11 cellular contexts compared by ENCODE assay signal in the genomic region with DNA sequence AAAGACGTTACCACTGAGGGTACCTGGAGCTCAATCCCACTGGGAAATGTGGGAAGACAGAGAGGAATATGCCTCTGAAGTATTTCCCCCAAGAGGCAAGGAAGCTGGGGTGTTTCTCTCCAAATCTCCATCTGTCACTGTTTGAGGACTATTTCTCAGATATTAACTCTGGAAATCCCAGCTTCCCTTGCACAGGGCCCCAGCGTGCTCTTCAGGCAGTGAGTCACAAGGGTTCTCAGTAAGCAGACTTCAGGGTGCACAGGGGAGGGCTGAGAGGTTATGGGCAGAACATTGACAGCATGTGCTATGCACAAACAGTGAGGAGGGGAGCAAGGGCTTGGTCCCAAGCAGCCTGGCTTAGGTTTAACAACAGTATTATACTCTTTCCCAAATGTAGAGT.
DNase-seq lines count a peak whose midpoint lies in the region; ATAC-seq and TF ChIP-seq lines count a peak whose summit lies in the region.
"Had no signal": no experiment of that assay in that cellular context is flagged by ENCODE, and none has a peak within 500 bp of the region (broad histone marks: within the 10 kb centered on the region; RNA-seq: fewer than 3 reads in every experiment).

No MANE protein-coding gene starts in this region.

- ATAC-seq in upper lobe of left lung (ENCODE audit: low FRiP score in 2 of 2) = no peak

- no peak overlapping the region for H3K4me3 Mint-ChIP-seq in activated CD4-positive, alpha-beta T cell treated with anti-CD3 and anti-CD28 coated beads, Interleukin-2, amount 10 ng/mL, durations not matched to agents 24 days and 14 days
- H3K4me3 Mint-ChIP-seq: activated B cell treated with CpG ODN at 0.5 μM for 24 hours had no signal

- no peaks in the 10 kb centered on the region for H3K27me3 ChIP-seq in upper lobe of left lung

- peaks cover 18% of the 10 kb centered on the region for H3K4me1 Mint-ChIP-seq in activated CD4-positive, alpha-beta T cell treated with anti-CD3 and anti-CD28 coated beads, Interleukin-2, amount 10 ng/mL, durations not matched to agents 24 days and 14 days
- H3K4me1 Mint-ChIP-seq: activated B cell treated with CpG ODN at 0.5 μM for 24 hours had no signal

- no peak overlapping the region for H3K27ac Mint-ChIP-seq in activated CD4-positive, alpha-beta T cell treated with anti-CD3 and anti-CD28 coated beads, Interleukin-2, amount 10 ng/mL, durations not matched to agents 24 days and 14 days
- H3K27ac Mint-ChIP-seq: activated B cell treated with CpG ODN at 0.5 μM for 24 hours had no signal

- no peak for TF ChIP-seq EP300 in upper lobe of left lung (IDR thresholded peaks at IDR 0.05)

- TF ChIP-seq POLR2A in upper lobe of left lung (IDR thresholded peaks at IDR 0.05) = no peak

- no peaks in the 10 kb centered on the region for H3K36me3 ChIP-seq in upper lobe of left lung

- intact Hi-C loops in activated CD4-positive, alpha-beta T cell treated with anti-CD3 and anti-CD28 coated beads, Interleukin-2, amount 10 ng/mL, durations not matched to agents 24 days and 14 days (cut with micrococcal nuclease) = loop anchor here (1.0 to 2.0 kb wide), 6 partner anchors 19 to 119 kb away; partner anchors contain the start of gene EED

- H3K4me3 ChIP-seq in choroid plexus epithelial cell (ENCODE audit: low read depth, low read length) (no peak overlapping the region), upper lobe of left lung (no peak overlapping the region)
- H3K4me3 ChIP-seq: lung had no signal

- H3K9me3 Mint-ChIP-seq in activated CD4-positive, alpha-beta T cell treated with anti-CD3 and anti-CD28 coated beads, Interleukin-2, amount 10 ng/mL, durations not matched to agents 24 days and 14 days = peaks cover 6% of the 10 kb centered on the region
- H3K9me3 Mint-ChIP-seq: activated B cell treated with CpG ODN at 0.5 μM for 24 hours had no signal

- H3K9me3 ChIP-seq in upper lobe of left lung = no peaks in the 10 kb centered on the region

- H3K27ac ChIP-seq in upper lobe of left lung = no peak overlapping the region

- H3K27me3 Mint-ChIP-seq in activated CD4-positive, alpha-beta T cell treated with anti-CD3 and anti-CD28 coated beads, Interleukin-2, amount 10 ng/mL, durations not matched to agents 24 days and 14 days = no peaks in the 10 kb centered on the region
- H3K27me3 Mint-ChIP-seq: activated B cell treated with CpG ODN at 0.5 μM for 24 hours had no signal

- H3K36me3 Mint-ChIP-seq in activated CD4-positive, alpha-beta T cell treated with anti-CD3 and anti-CD28 coated beads, Interleukin-2, amount 10 ng/mL, durations not matched to agents 24 days and 14 days (ENCODE audit: low read depth) = peaks cover 5% of the 10 kb centered on the region

- peak; percentile 68 for DNase-seq in activated CD4-positive, alpha-beta T cell treated with anti-CD3 and anti-CD28 coated beads, Interleukin-2, amount 10 ng/mL, durations not matched to agents 24 days and 14 days
- no peak for DNase-seq in activated CD4-positive, alpha-beta T cell treated with anti-CD3 and anti-CD28 coated beads for 1 hour
- DNase-seq in NCI-H226 (peak; percentile 56), choroid plexus epithelial cell (ENCODE audit: low read depth) (peak; percentile 86), GM19240 (ENCODE audit: insufficient read length, low spot score) (no peak), upper lobe of left lung (no peak), NCI-H2081 treated with DMSO at 0.1 percent for 48 hours (lab: John Stamatoyannopoulos, UW) (no peak)
- DNase-seq in stimulated activated CD4-positive, alpha-beta T cell treated with anti-CD3 and anti-CD28 coated beads, TNF-alpha, amount 100 ng/mL, for 48 hours (ENCODE audit: low read depth in 3 of 3) = peak in 2 of 3 donors; percentile 40 to 43
- DNase-seq: activated B cell treated with CpG ODN at 0.5 μM for 24 hours, NCI-H510A had no signal

- 67 to 74% methylated on average over 2 of the region's 2 CpGs for WGBS in upper lobe of left lung, 2 donors

- H3K4me1 ChIP-seq in upper lobe of left lung = peaks cover 0 to 4% (median 2%) of the 10 kb centered on the region in 4 donors

- TF ChIP-seq CTCF in choroid plexus epithelial cell (conservative IDR thresholded peaks at IDR 0.05; ENCODE audit: low read depth, low read length) (no peak), upper lobe of left lung (IDR thresholded peaks at IDR 0.05) (no peak)

Comparison
In these comparisons a context has a peak if more than half of its experiments do, and no peak if none do; other contexts are left out.
1. DNase-seq: peak in activated CD4-positive, alpha-beta T cell treated with anti-CD3 and anti-CD28 coated beads, Interleukin-2, amount 10 ng/mL, durations not matched to agents 24 days and 14 days (single experiment), NCI-H226 (single experiment), choroid plexus epithelial cell (single experiment) and stimulated activated CD4-positive, alpha-beta T cell treated with anti-CD3 and anti-CD28 coated beads, TNF-alpha, amount 100 ng/mL, for 48 hours (2 of 3); none in activated CD4-positive, alpha-beta T cell treated with anti-CD3 and anti-CD28 coated beads for 1 hour (single experiment), GM19240 (single experiment), upper lobe of left lung (0 of 2) and NCI-H2081 treated with DMSO at 0.1 percent for 48 hours (single experiment).